ENCODE assay signal across 8 cellular contexts in the genomic region with DNA sequence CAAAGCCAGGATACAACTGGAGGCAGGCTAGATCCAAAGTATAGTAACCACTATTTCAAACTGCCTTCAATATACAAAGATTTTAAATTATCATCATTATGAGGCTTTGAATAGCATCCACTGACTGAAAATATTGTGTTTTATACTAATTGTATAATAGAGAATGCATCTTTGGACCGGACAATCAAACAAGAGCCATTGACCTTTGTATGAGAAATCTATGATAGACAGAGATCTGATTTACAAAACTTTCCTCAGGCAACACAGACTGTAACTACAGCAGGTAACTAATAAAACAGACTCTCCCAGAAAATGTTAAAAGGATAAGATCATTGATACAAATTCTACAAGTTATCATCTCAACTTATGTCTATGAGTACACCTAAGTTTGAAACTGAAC.
"Had no signal": no experiment of that assay in that cellular context is flagged by ENCODE, and none has a peak within 500 bp of the region (broad histone marks: within the 10 kb centered on the region; RNA-seq: fewer than 3 reads in every experiment).

No MANE protein-coding gene starts in this region.

- FAIRE-seq: HTR-8/SVneo had no signal

- H3K36me3 ChIP-seq: HAP-1 had no signal

- H3K9ac ChIP-seq: GM23248 had no signal

- H3K9me3 ChIP-seq: HAP-1 had no signal

- H3K27ac ChIP-seq: GM23248 had no signal

- H3K4me3 ChIP-seq: GM23248, HAP-1 had no signal

- ATAC-seq: HCT116 had no signal

- DNase-seq: GM23248, GOT3, H7, HFFc6, KBM-7 had no signal
